ENCODE assay signal across 8 cellular contexts in genomic region chr1:180230791-180231505, GRCh38. TPM values are rescaled to one million over a fixed set of nuclear protein-coding genes. Genes with fewer than 3 reads are reported as not detected.
A peak's percentile ranks its signal among the peaks of the same experiment; 100 is the strongest.
DNase-seq lines count a peak whose midpoint lies in the region; ATAC-seq and TF ChIP-seq lines count a peak whose summit lies in the region.

No MANE protein-coding gene starts in this region.

- no peaks in the 10 kb centered on the region for H3K27me3 ChIP-seq in testis

- TF ChIP-seq POLR2A in NB4 (IDR thresholded peaks at IDR 0.05; ENCODE audit: extremely low read depth, insufficient read length): no peak
- no peak for TF ChIP-seq POLR2A in testis (IDR thresholded peaks at IDR 0.05)

- DNase-seq in NB4 (ENCODE audit: low read depth) (peak; percentile 69), MCF 10A (ENCODE audit: unreplicated experiment) (peak; percentile 49), kidney glomerular epithelial cell (lab: John Stamatoyannopoulos, UW) (peak; percentile 51), testis (peak; percentile 27), NCI-H2227 treated with DMSO at 0.1 percent for 48 hours (lab: John Stamatoyannopoulos, UW) (no peak), globus pallidus (ENCODE audit: low spot score) (no peak)

- H3K27ac ChIP-seq in testis: no peak overlapping the region

- H3K4me3 Mint-ChIP-seq in MCF 10A (ENCODE audit: unreplicated experiment): peak overlapping the region; percentile 73

- H3K4me1 ChIP-seq in testis: peaks cover 19% of the 10 kb centered on the region

- H3K4me3 ChIP-seq in GM08714 (ENCODE audit: low read length) (peak overlapping the region; percentile 73), NB4 (ENCODE audit: low read depth, low read length) (peak overlapping the region; percentile 59), testis (peak overlapping the region; percentile 51 to 68)

- WGBS in testis, 2 donors: 0% methylated on average over 14 to 59 of the region's 65 CpGs

- intact Hi-C loops in MCF 10A (cut with micrococcal nuclease): no loop called here
- intact Hi-C loops in testis (cut with DNase I; ENCODE audit: low total_unique reads): no loop called here

- H3K4me1 Mint-ChIP-seq in MCF 10A (ENCODE audit: insufficient read depth, unreplicated experiment): no peaks in the 10 kb centered on the region

- ATAC-seq in GM19463 (IDR thresholded peaks at IDR 0.05; ENCODE audit: unreplicated experiment): no peak

- CTCF ChIA-PET in MCF 10A (lab: Yijun Ruan, JAX): interaction anchor here (0.6 to 1.5 kb wide), 9 partner anchors 12 to 443 kb away, joined by 3 to 5 read pairs (median 3); no protein-coding TSS in a partner anchor

- H3K36me3 Mint-ChIP-seq in MCF 10A (ENCODE audit: insufficient read depth, unreplicated experiment): no peaks in the 10 kb centered on the region

- no peak overlapping the region for H3K27ac Mint-ChIP-seq in MCF 10A (ENCODE audit: low read depth, unreplicated experiment)

- POLR2A ChIA-PET in MCF 10A (lab: Yijun Ruan, JAX): interaction anchor here (1.0 kb wide), 1 partner anchor 277 kb away, joined by 3 read pairs; the partner anchor contains the start of gene CEP350

- H3K9me3 Mint-ChIP-seq in MCF 10A (ENCODE audit: unreplicated experiment): no peaks in the 10 kb centered on the region

- TF ChIP-seq CTCF in NB4 (IDR thresholded peaks at IDR 0.05; ENCODE audit: low read depth, low read length) (no peak), MCF 10A (IDR thresholded peaks at IDR 0.05; ENCODE audit: unreplicated experiment) (no peak), testis (IDR thresholded peaks at IDR 0.05) (no peak)

- H3K9me3 ChIP-seq in testis: no peaks in the 10 kb centered on the region

- peaks cover 79% of the 10 kb centered on the region for H3K27me3 Mint-ChIP-seq in MCF 10A (ENCODE audit: insufficient read depth, unreplicated experiment)

- no peaks in the 10 kb centered on the region for H3K36me3 ChIP-seq in testis (ENCODE audit: low read depth, missing control alignments)

- BruUV-seq in MCF 10A (replicated peaks; lab: Mats Ljungman, UMichigan): no TSS peak

RNA-seq across cellular contexts. Expression of gene LHX4, which starts 0.9 kb away (rescaled TPM):
- 0.07 TPM in 1 of 2 replicates, not detected in the other for total RNA-seq in MCF 10A (2022)
- 1 to 10 TPM in 1 of 2 donors, under 1 TPM in 1; 0.63 to 1.3 TPM for total RNA-seq in testis
- polyA plus RNA-seq in testis (ENCODE audit: insufficient read depth, low read depth, low replicate concordance): 5.2 TPM

Comparison
In these comparisons a context has a peak if more than half of its experiments do, and no peak if none do; other contexts are left out.
1. DNase-seq: peak in NB4 (single experiment), MCF 10A (single experiment), kidney glomerular epithelial cell (single experiment) and testis (single experiment); none in NCI-H2227 treated with DMSO at 0.1 percent for 48 hours (single experiment) and globus pallidus (single experiment).
2. Peak in every context shown above with its lines, with median percentiles within 50 percentile points of each other: H3K4me3 ChIP-seq.